In genomic region chr2:113200236-113200635, GRCh38 we compare ENCODE assay signal across 12 cellular contexts. TPM values are rescaled to one million over a fixed set of nuclear protein-coding genes. Genes with fewer than 3 reads are reported as not detected.
DNase-seq lines count a peak whose midpoint lies in the region; ATAC-seq, FAIRE-seq and TF ChIP-seq lines count a peak whose summit lies in the region.
"Had no signal": no experiment of that assay in that cellular context is flagged by ENCODE, and none has a peak within 500 bp of the region (broad histone marks: within the 10 kb centered on the region; RNA-seq: fewer than 3 reads in every experiment).

No MANE protein-coding gene starts in this region.

- H2AFZ ChIP-seq in DND-41 (ENCODE audit: low read depth, low read length) = no peak overlapping the region
- H2AFZ ChIP-seq in osteoblast (ENCODE audit: low read length) = no peak overlapping the region

- no peaks in the 10 kb centered on the region for H3K79me2 ChIP-seq in DND-41 (ENCODE audit: insufficient read depth, low read length)
- no peaks in the 10 kb centered on the region for H3K79me2 ChIP-seq in osteoblast (ENCODE audit: insufficient read depth, low read length)

- H3K27ac ChIP-seq in DND-41 (ENCODE audit: low read length) (no peak overlapping the region), osteoblast (ENCODE audit: low read depth, low read length) (no peak overlapping the region)

- H3K36me3 ChIP-seq in DND-41 (ENCODE audit: insufficient read depth, low read length) = peaks cover 79% of the 10 kb centered on the region
- H3K36me3 ChIP-seq in MG63 = no peaks in the 10 kb centered on the region
- H3K36me3 ChIP-seq in bronchial epithelial cell (ENCODE audit: control insufficient read depth, insufficient read depth, low read length) = peaks cover 18% of the 10 kb centered on the region
- H3K36me3 ChIP-seq in osteoblast (ENCODE audit: insufficient read depth, low read length) = no peaks in the 10 kb centered on the region

- H3K27me3 ChIP-seq in DND-41 (ENCODE audit: insufficient read depth, low read length, poor library complexity) (no peaks in the 10 kb centered on the region), MG63 (no peaks in the 10 kb centered on the region), bronchial epithelial cell (ENCODE audit: control insufficient read depth, insufficient read depth, low read length) (no peaks in the 10 kb centered on the region), osteoblast (ENCODE audit: insufficient read depth, low read length) (no peaks in the 10 kb centered on the region)

- no peak for FAIRE-seq in bronchial epithelial cell (lab: Jason Lieb, UNC)

- H3K9ac ChIP-seq in DND-41 (ENCODE audit: low read depth, low read length) = no peak overlapping the region

- H4K20me1 ChIP-seq in DND-41 (ENCODE audit: insufficient read depth, low read length) (peaks cover 43% of the 10 kb centered on the region), osteoblast (ENCODE audit: insufficient read depth, low read length) (no peaks in the 10 kb centered on the region)

- TF ChIP-seq CTCF in DND-41 (IDR thresholded peaks at IDR 0.05; ENCODE audit: borderline replicate concordance, extremely low read depth, low read length, poor library complexity, severe bottlenecking) (peak; percentile 42), bronchial epithelial cell (IDR thresholded peaks at IDR 0.05; ENCODE audit: insufficient read depth, low read length, severe bottlenecking) (peak; percentile 26), osteoblast (IDR thresholded peaks at IDR 0.05; ENCODE audit: extremely low read depth, low read depth, low read length) (peak; percentile 12)

- DNase-seq in DND-41 (no peak), MG63 (peak; percentile 26), bronchial epithelial cell (ENCODE audit: low read depth) (no peak), osteoblast (ENCODE audit: insufficient read length, low spot score, missing footprints) (no peak), NAMALWA (ENCODE audit: low spot score) (no peak), NCI-H345 (lab: John Stamatoyannopoulos, UW) (no peak), NCI-H1092 (lab: John Stamatoyannopoulos, UW) (no peak)
- DNase-seq: anterior cingulate cortex, GF-D8, left colon, NCI-H2029 had no signal

- H3K4me2 ChIP-seq in DND-41 (ENCODE audit: insufficient read depth, low read length) (no peak overlapping the region), osteoblast (ENCODE audit: insufficient read depth, low read length) (no peak overlapping the region)

- no peaks in the 10 kb centered on the region for H3K9me3 ChIP-seq in DND-41 (ENCODE audit: insufficient read depth, low read length, severe bottlenecking)
- H3K9me3 ChIP-seq in MG63 = no peaks in the 10 kb centered on the region
- H3K9me3 ChIP-seq in osteoblast (ENCODE audit: low read depth, low read length) = no peaks in the 10 kb centered on the region

- H3K4me1 ChIP-seq in DND-41 (ENCODE audit: insufficient read depth, low read length) (no peaks in the 10 kb centered on the region), osteoblast (ENCODE audit: insufficient read depth, low read length) (peaks cover 13% of the 10 kb centered on the region)

- no peak overlapping the region for H3K4me3 ChIP-seq in DND-41 (ENCODE audit: low read depth in 1 of 2, low read length in 2 of 2)
- no peak overlapping the region for H3K4me3 ChIP-seq in MG63
- no peak overlapping the region for H3K4me3 ChIP-seq in bronchial epithelial cell (ENCODE audit: low read depth, low read length)
- H3K4me3 ChIP-seq in osteoblast (ENCODE audit: insufficient read depth, low read length) = no peak overlapping the region

- no peak for ATAC-seq in DND-41 (ENCODE audit: insufficient read depth, low read depth)
- ATAC-seq: left colon, Right ventricle myocardium inferior had no signal

RNA-seq across cellular contexts. Expression of gene PSD4, which starts 26.5 kb away (rescaled TPM):
- total RNA-seq in MG63 (2014; rRNA removed; shearing (Covaris generic); ENCODE audit: low replicate concordance) = 0.16 and 0.59 TPM in 2 replicates
- 25.0 and 27.0 TPM in 2 replicates for total RNA-seq in bronchial epithelial cell
- total RNA-seq in osteoblast = 1.2 and 1.8 TPM in 2 replicates
